ENCODE assay signal across 15 cellular contexts in genomic region chr2:3422161-3422767, GRCh38. TPM values are rescaled to one million over a fixed set of nuclear protein-coding genes. Genes with fewer than 3 reads are reported as not detected.
A peak's percentile ranks its signal among the peaks of the same experiment; 100 is the strongest.
DNase-seq lines count a peak whose midpoint lies in the region; ATAC-seq and TF ChIP-seq lines count a peak whose summit lies in the region.
"Had no signal": no experiment of that assay in that cellular context is flagged by ENCODE, and none has a peak within 500 bp of the region (broad histone marks: within the 10 kb centered on the region; RNA-seq: fewer than 3 reads in every experiment).

No MANE protein-coding gene starts in this region.

- H3K4me1 Mint-ChIP-seq in brain = peaks cover 39% of the 10 kb centered on the region

- TF ChIP-seq CTCF in GM10266 (IDR thresholded peaks at IDR 0.05; ENCODE audit: control insufficient read depth, insufficient read depth, low read depth, missing control alignments) = no peak
- TF ChIP-seq CTCF in brain (conservative IDR thresholded peaks at IDR 0.05) = no peak

- H3K9me3 Mint-ChIP-seq in brain = no peaks in the 10 kb centered on the region
- H3K9me3 Mint-ChIP-seq: IgD-negative memory B cell; stimulated activated naive CD8-positive, alpha-beta T cell treated with anti-CD3 and anti-CD28 coated beads, Interleukin-15, Interleukin-2, amounts not matched to agents 100 ng/mL and 50 ng/mL, for 24 hours had no signal

- peaks cover 61% of the 10 kb centered on the region for H3K36me3 Mint-ChIP-seq in brain
- H3K36me3 Mint-ChIP-seq: IgD-negative memory B cell had no signal

- ATAC-seq in GM19463 (IDR thresholded peaks at IDR 0.05; ENCODE audit: unreplicated experiment) = peak; percentile 67
- ATAC-seq in HG02981 (IDR thresholded peaks at IDR 0.05; ENCODE audit: unreplicated experiment) = peak; percentile 61
- ATAC-seq in HG03457 (IDR thresholded peaks at IDR 0.05; ENCODE audit: unreplicated experiment) = no peak
- ATAC-seq: foreskin keratinocyte had no signal

- H3K4me3 Mint-ChIP-seq in brain = no peak overlapping the region
- H3K4me3 Mint-ChIP-seq: IgD-negative memory B cell; stimulated activated naive CD8-positive, alpha-beta T cell treated with anti-CD3 and anti-CD28 coated beads, Interleukin-15, Interleukin-2, amounts not matched to agents 100 ng/mL and 50 ng/mL, for 24 hours had no signal

- peak overlapping the region in 3 of 5 experiments; percentile 36 to 71 (median 58) for H3K27ac Mint-ChIP-seq in brain
- H3K27ac Mint-ChIP-seq: stimulated activated naive CD8-positive, alpha-beta T cell treated with anti-CD3 and anti-CD28 coated beads, Interleukin-15, Interleukin-2, amounts not matched to agents 100 ng/mL and 50 ng/mL, for 24 hours had no signal

- peak; percentile 68 for DNase-seq in GM10266 (ENCODE audit: extremely low spot score)
- no peak for DNase-seq in NCI-H128 (lab: John Stamatoyannopoulos, UW; ENCODE audit: unreplicated experiment)
- no peak for DNase-seq in dedifferentiated amniotic fluid mesenchymal stem cell (ENCODE audit: extremely low spot score)
- DNase-seq in GF-D8 (lab: John Stamatoyannopoulos, UW) = no peak
- DNase-seq: DMS79; foreskin keratinocyte; NCI-H1930; OCI-M1; stimulated activated CD4-positive, alpha-beta T cell treated with anti-CD3 and anti-CD28 coated beads, Interleukin-4, amount 100 ng/mL, for 24 hours had no signal

- H3K27me3 Mint-ChIP-seq in brain = no peaks in the 10 kb centered on the region
- H3K27me3 Mint-ChIP-seq: IgD-negative memory B cell; stimulated activated naive CD8-positive, alpha-beta T cell treated with anti-CD3 and anti-CD28 coated beads, Interleukin-15, Interleukin-2, amounts not matched to agents 100 ng/mL and 50 ng/mL, for 24 hours had no signal

RNA-seq across cellular contexts. Expression of gene TRAPPC12, which starts 42.8 kb away (rescaled TPM):
- polyA plus RNA-seq in brain (ENCODE audit: insufficient read depth, low read depth, low replicate concordance) = 79.4 TPM

RNA-seq across cellular contexts. Expression of gene EIPR1, which starts 44.6 kb away (rescaled TPM):
- polyA plus RNA-seq in brain (ENCODE audit: insufficient read depth, low read depth, low replicate concordance) = 47.6 TPM
